Comparison of ENCODE assay signal across 1 cellular context in genomic region chr2:74556159-74556558, GRCh38.
TF ChIP-seq lines count a peak whose summit lies in the region.

No MANE protein-coding gene starts in this region.

TF ChIP-seq in K562, 482 proteins besides CTCF, POLR2A, EP300 and RAD21:
- TF ChIP-seq SAFB2 (IDR thresholded peaks at IDR 0.05; ENCODE audit: borderline replicate concordance, low read depth, low read length, severe bottlenecking): no peak
- no peak for TF ChIP-seq TEAD2 (tag; IDR thresholded peaks at IDR 0.05)
- TF ChIP-seq MCM3 (IDR thresholded peaks at IDR 0.05): no peak
- TF ChIP-seq HDAC3 (IDR thresholded peaks at IDR 0.05; ENCODE audit: borderline replicate concordance, partially characterized antibody): no peak
- no peak for TF ChIP-seq STAG1 (CRISPR knock-in tag; IDR thresholded peaks at IDR 0.05; ENCODE audit: borderline replicate concordance)
- TF ChIP-seq ZNF592 (IDR thresholded peaks at IDR 0.05): no peak
- no peak for TF ChIP-seq RBM34 (IDR thresholded peaks at IDR 0.05; ENCODE audit: borderline replicate concordance, insufficient read depth, low read length)
- no peak for TF ChIP-seq POLR3A (IDR thresholded peaks at IDR 0.05; ENCODE audit: borderline replicate concordance, extremely low read depth, insufficient read depth, insufficient read length)
- TF ChIP-seq ZNF316 (IDR thresholded peaks at IDR 0.05): no peak
- no peak for TF ChIP-seq ARID2 (IDR thresholded peaks at IDR 0.05)
- no peak for TF ChIP-seq CEBPZ (IDR thresholded peaks at IDR 0.05; ENCODE audit: borderline replicate concordance, low read depth, low read length)
- TF ChIP-seq HMG20A (CRISPR knock-in tag; conservative IDR thresholded peaks at IDR 0.05): no peak
- no peak for TF ChIP-seq TCF3 (CRISPR knock-in tag; IDR thresholded peaks at IDR 0.05)
- no peak for TF ChIP-seq HMBOX1 (IDR thresholded peaks at IDR 0.05)
- no peak for TF ChIP-seq ZNF175 (CRISPR knock-in tag; IDR thresholded peaks at IDR 0.05; ENCODE audit: low read depth)
- TF ChIP-seq GTF2B (IDR thresholded peaks at IDR 0.05; ENCODE audit: extremely low read depth, insufficient read length): no peak
